ENCODE assay signal across 9 cellular contexts in genomic region chr10:123380491-123381085, GRCh38.
DNase-seq lines count a peak whose midpoint lies in the region; ATAC-seq lines count a peak whose summit lies in the region.
"Had no signal": no experiment of that assay in that cellular context is flagged by ENCODE, and none has a peak within 500 bp of the region (broad histone marks: within the 10 kb centered on the region; RNA-seq: fewer than 3 reads in every experiment).

No MANE protein-coding gene starts in this region.

- no peaks in the 10 kb centered on the region for H3K36me3 ChIP-seq in CD4-positive, alpha-beta memory T cell (ENCODE audit: insufficient read depth, low read length)

- POLR2A ChIA-PET in CD4-positive, alpha-beta memory T cell (lab: Charles Lee; ENCODE audit: partially characterized antibody) = no interaction called here

- no peaks in the 10 kb centered on the region for H3K9me3 ChIP-seq in CD4-positive, alpha-beta memory T cell (ENCODE audit: control insufficient read depth in 1 of 2, low read length in 2 of 2)

- peak in 3 of 5 donors; percentile 2 to 19 (median 5) for DNase-seq in CD4-positive, alpha-beta memory T cell
- DNase-seq in KBM-7 = peak; percentile 51
- peak; percentile 52 for DNase-seq in SK-N-DZ (ENCODE audit: low spot score)
- DNase-seq in left lobe of liver (ENCODE audit: low spot score) = no peak
- DNase-seq in posterior vena cava (ENCODE audit: low spot score) = no peak
- DNase-seq in left cardiac atrium = no peak
- no peak for DNase-seq in activated CD4-positive, alpha-beta T cell treated with anti-CD3 and anti-CD28 coated beads, Interleukin-2, amount 10 ng/mL, durations not matched to agents 24 days and 14 days

- peak overlapping the region in 1 of 7 donors; percentile 0 for H3K27ac Mint-ChIP-seq in CD4-positive, alpha-beta memory T cell
- H3K27ac Mint-ChIP-seq in activated CD4-positive, alpha-beta T cell treated with anti-CD3 and anti-CD28 coated beads, Interleukin-2, amount 10 ng/mL, durations not matched to agents 24 days and 14 days = no peak overlapping the region
- H3K27ac Mint-ChIP-seq: T-helper 1 cell treated with Interleukin-12 subunit alpha and Interleukin-12 subunit beta and Interleukin-4 antibody, amounts not matched to agents 30 μg/mL and 1 μg/mL, for 36 hours had no signal

- H3K4me3 ChIP-seq in CD4-positive, alpha-beta memory T cell (ENCODE audit: low read length in 2 of 2) = no peak overlapping the region

- no peaks in the 10 kb centered on the region for H3K27me3 ChIP-seq in CD4-positive, alpha-beta memory T cell (ENCODE audit: insufficient read depth, low read length)

- intact Hi-C loops in CD4-positive, alpha-beta memory T cell (cut with micrococcal nuclease) = loop anchor here (1.0 kb wide), 2 partner anchors 247 to 337 kb away; no protein-coding TSS in a partner anchor
- intact Hi-C loops in posterior vena cava (cut with DNase I) (no loop called here), left cardiac atrium (cut with DNase I) (no loop called here)
- intact Hi-C loops in activated CD4-positive, alpha-beta T cell treated with anti-CD3 and anti-CD28 coated beads, Interleukin-2, amount 10 ng/mL, durations not matched to agents 24 days and 14 days (cut with micrococcal nuclease) = loop anchor here (1.0 kb wide), 1 partner anchor 247 kb away; no protein-coding TSS in a partner anchor

- peaks cover 0 to 16% (median 3%) of the 10 kb centered on the region in 8 donors for H3K9me3 Mint-ChIP-seq in CD4-positive, alpha-beta memory T cell
- H3K9me3 Mint-ChIP-seq in activated CD4-positive, alpha-beta T cell treated with anti-CD3 and anti-CD28 coated beads, Interleukin-2, amount 10 ng/mL, durations not matched to agents 24 days and 14 days = peaks cover under 1% of the 10 kb centered on the region

- no peaks in the 10 kb centered on the region for H3K4me1 ChIP-seq in CD4-positive, alpha-beta memory T cell (ENCODE audit: insufficient read depth, low read length)

- H3K36me3 Mint-ChIP-seq in CD4-positive, alpha-beta memory T cell = peaks cover 0 to 2% of the 10 kb centered on the region in 2 donors
- H3K36me3 Mint-ChIP-seq in activated CD4-positive, alpha-beta T cell treated with anti-CD3 and anti-CD28 coated beads, Interleukin-2, amount 10 ng/mL, durations not matched to agents 24 days and 14 days (ENCODE audit: low read depth) = no peaks in the 10 kb centered on the region

- in situ Hi-C loops in KBM-7 (cut with MboI; ENCODE audit: low pct_unique_long_range_greater_than_20kb, low sequenced_read_pairs) = no loop called here

- ATAC-seq in left lobe of liver (peak; percentile 68), HG03432 (IDR thresholded peaks at IDR 0.05; ENCODE audit: unreplicated experiment) (no peak), left cardiac atrium (no peak)

- CTCF ChIA-PET in CD4-positive, alpha-beta memory T cell (lab: Charles Lee; ENCODE audit: partially characterized antibody) = interaction anchor here (0.6 to 2.1 kb wide), 8 partner anchors 178 to 340 kb away, joined by 3 to 7 read pairs (median 4); no protein-coding TSS in a partner anchor

- peaks cover 10 to 13% of the 10 kb centered on the region in 2 donors for H3K27me3 Mint-ChIP-seq in CD4-positive, alpha-beta memory T cell
- H3K27me3 Mint-ChIP-seq in activated CD4-positive, alpha-beta T cell treated with anti-CD3 and anti-CD28 coated beads, Interleukin-2, amount 10 ng/mL, durations not matched to agents 24 days and 14 days = no peaks in the 10 kb centered on the region

- H3K27ac ChIP-seq in CD4-positive, alpha-beta memory T cell (ENCODE audit: low read depth, low read length) = no peak overlapping the region

- no peak overlapping the region for H3K4me3 Mint-ChIP-seq in CD4-positive, alpha-beta memory T cell
- H3K4me3 Mint-ChIP-seq in activated CD4-positive, alpha-beta T cell treated with anti-CD3 and anti-CD28 coated beads, Interleukin-2, amount 10 ng/mL, durations not matched to agents 24 days and 14 days = no peak overlapping the region
- H3K4me3 Mint-ChIP-seq: T-helper 1 cell treated with Interleukin-12 subunit alpha and Interleukin-12 subunit beta and Interleukin-4 antibody, amounts not matched to agents 30 μg/mL and 1 μg/mL, for 36 hours had no signal

- peaks cover 0 to 2% (median 0%) of the 10 kb centered on the region in 4 donors for H3K4me1 Mint-ChIP-seq in CD4-positive, alpha-beta memory T cell
- H3K4me1 Mint-ChIP-seq in activated CD4-positive, alpha-beta T cell treated with anti-CD3 and anti-CD28 coated beads, Interleukin-2, amount 10 ng/mL, durations not matched to agents 24 days and 14 days = no peaks in the 10 kb centered on the region

Comparison
In these comparisons a context has a peak if more than half of its experiments do, and no peak if none do; other contexts are left out.
1. DNase-seq: peak in CD4-positive, alpha-beta memory T cell (3 of 5), KBM-7 (single experiment) and SK-N-DZ (single experiment); none in left lobe of liver (single experiment), posterior vena cava (single experiment), left cardiac atrium (single experiment) and activated CD4-positive, alpha-beta T cell treated with anti-CD3 and anti-CD28 coated beads, Interleukin-2, amount 10 ng/mL, durations not matched to agents 24 days and 14 days (single experiment).
2. intact Hi-C loops: an anchor here in CD4-positive, alpha-beta memory T cell (1.0 kb wide) and activated CD4-positive, alpha-beta T cell treated with anti-CD3 and anti-CD28 coated beads, Interleukin-2, amount 10 ng/mL, durations not matched to agents 24 days and 14 days (1.0 kb wide); none called in posterior vena cava and left cardiac atrium.